ENCODE assay signal across 1 cellular context in the genomic region with DNA sequence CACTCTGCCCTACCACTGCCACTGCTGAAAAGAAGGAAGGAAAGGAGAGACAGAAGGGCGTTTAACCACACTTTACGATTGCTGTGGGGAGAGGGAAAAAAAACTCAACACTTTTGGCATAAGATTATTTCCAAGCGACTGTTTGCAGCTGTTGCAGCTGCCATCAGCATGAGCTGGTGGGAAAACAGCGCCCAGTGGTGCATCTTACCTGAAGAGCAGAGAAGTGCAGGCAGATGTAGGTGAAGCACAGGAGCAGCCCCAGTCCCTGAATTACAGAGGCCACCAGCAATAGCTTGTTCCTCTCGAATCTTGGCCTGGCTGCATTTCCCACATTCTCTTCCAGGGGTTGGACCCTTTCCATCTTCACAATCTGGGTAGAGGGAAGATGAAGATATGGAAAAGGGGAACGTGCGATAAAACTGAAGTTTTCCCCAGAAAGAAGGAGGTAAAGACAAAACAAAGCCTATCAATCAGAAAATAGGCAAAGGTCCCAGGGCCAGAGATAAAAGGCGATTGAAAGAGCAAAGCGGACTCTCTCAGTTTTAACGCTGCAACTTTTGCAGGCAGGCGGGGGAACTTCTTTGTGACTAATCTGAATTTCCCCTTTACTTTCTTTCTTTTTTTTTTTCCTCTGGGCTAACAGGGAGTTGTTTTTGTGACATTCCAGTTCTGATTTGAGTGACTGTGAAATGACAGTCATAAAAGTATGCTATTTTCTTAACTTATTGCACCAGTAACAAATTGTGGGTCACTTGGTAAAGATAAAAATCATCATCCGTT.
TF ChIP-seq lines count a peak whose summit lies in the region.

A gene with protein sequence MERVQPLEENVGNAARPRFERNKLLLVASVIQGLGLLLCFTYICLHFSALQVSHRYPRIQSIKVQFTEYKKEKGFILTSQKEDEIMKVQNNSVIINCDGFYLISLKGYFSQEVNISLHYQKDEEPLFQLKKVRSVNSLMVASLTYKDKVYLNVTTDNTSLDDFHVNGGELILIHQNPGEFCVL (minus strand): TSS at position 516 of the 780 bp plus-strand sequence. CDS start 155 bp downstream, at position 361.

TF ChIP-seq in IMR-90, 13 proteins besides CTCF, POLR2A, EP300 and RAD21:
- TF ChIP-seq CEBPB (IDR thresholded peaks at IDR 0.05; ENCODE audit: low read depth, low read length) (no peak), RFX5 (IDR thresholded peaks at IDR 0.05; ENCODE audit: low read depth, low read length) (no peak), MXI1 (IDR thresholded peaks at IDR 0.05; ENCODE audit: borderline replicate concordance, low read depth, low read length) (no peak), FOS (IDR thresholded peaks at IDR 0.05; ENCODE audit: low read depth, low read length) (no peak), MAZ (IDR thresholded peaks at IDR 0.05; ENCODE audit: borderline replicate concordance, low read depth, low read length) (no peak), RCOR1 (IDR thresholded peaks at IDR 0.05; ENCODE audit: insufficient replicate concordance, low read length) (no peak), NFE2L2 (IDR thresholded peaks at IDR 0.05; ENCODE audit: low read depth, low read length) (no peak), BHLHE40 (IDR thresholded peaks at IDR 0.05; ENCODE audit: low read depth, low read length) (no peak), SMC3 (IDR thresholded peaks at IDR 0.05; ENCODE audit: low read depth, low read length) (no peak), CHD1 (IDR thresholded peaks at IDR 0.05; ENCODE audit: low read depth, low read length) (no peak)
